In genomic region chr2:181684454-181685149, GRCh38 we compare ENCODE assay signal across 20 cellular contexts. TPM values are rescaled to one million over a fixed set of nuclear protein-coding genes. Genes with fewer than 3 reads are reported as not detected.
A peak's percentile ranks its signal among the peaks of the same experiment; 100 is the strongest.
DNase-seq lines count a peak whose midpoint lies in the region; FAIRE-seq and TF ChIP-seq lines count a peak whose summit lies in the region.
"Had no signal": no experiment of that assay in that cellular context is flagged by ENCODE, and none has a peak within 500 bp of the region (broad histone marks: within the 10 kb centered on the region; RNA-seq: fewer than 3 reads in every experiment).

No MANE protein-coding gene starts in this region.

- no peak overlapping the region for H3K9ac ChIP-seq in astrocyte (ENCODE audit: low read length)

- no peak overlapping the region for H2AFZ ChIP-seq in astrocyte (ENCODE audit: low read depth, low read length)

- in situ Hi-C loops in G401 (cut with HindIII; ENCODE audit: low sequenced_read_pairs) = no loop called here

- H3K36me3 Mint-ChIP-seq in Calu3 (ENCODE audit: insufficient read depth, unreplicated experiment) (peaks cover 16% of the 10 kb centered on the region), astrocyte (ENCODE audit: low read depth, unreplicated experiment) (no peaks in the 10 kb centered on the region), nephron progenitor cell (ENCODE audit: low read depth) (no peaks in the 10 kb centered on the region)
- H3K36me3 Mint-ChIP-seq: activated naive CD8-positive, alpha-beta T cell treated with anti-CD3 and anti-CD28 coated beads, Interleukin-2, amount 10 ng/mL, durations not matched to agents 7 days and 5 days had no signal

- no peaks in the 10 kb centered on the region for H3K79me2 ChIP-seq in astrocyte (ENCODE audit: insufficient read depth, low read length)

- DNase-seq in Calu3 = no peak
- peak; percentile 63 for DNase-seq in G401 (ENCODE audit: low spot score)
- DNase-seq in astrocyte (ENCODE audit: low read depth) = no peak
- no peak for DNase-seq in nephron progenitor cell
- no peak for DNase-seq in COLO829 (ENCODE audit: low spot score)
- no peak for DNase-seq in NCI-H774 (lab: John Stamatoyannopoulos, UW)
- DNase-seq in NCI-H1930 (lab: John Stamatoyannopoulos, UW) = no peak
- DNase-seq: activated CD8-positive, alpha-beta memory T cell treated with anti-CD3 and anti-CD28 coated beads, Interleukin-2, amount 50 U/mL, for 4 hours; C1 segment of cervical spinal cord; NCI-H187 treated with DMSO at 0.1 percent for 48 hours; stimulated activated naive CD4-positive, alpha-beta T cell had no signal

- H3K27me3 Mint-ChIP-seq in Calu3 (ENCODE audit: unreplicated experiment) = peaks cover 94% of the 10 kb centered on the region
- H3K27me3 Mint-ChIP-seq in astrocyte (ENCODE audit: low read depth, unreplicated experiment) = peaks cover 91% of the 10 kb centered on the region
- H3K27me3 Mint-ChIP-seq in nephron progenitor cell (ENCODE audit: low read depth, poor library complexity) = peaks cover 100% of the 10 kb centered on the region

- H3K27ac Mint-ChIP-seq in Calu3 (ENCODE audit: unreplicated experiment) (no peak overlapping the region), astrocyte (ENCODE audit: unreplicated experiment) (no peak overlapping the region), nephron progenitor cell (no peak overlapping the region)
- H3K27ac Mint-ChIP-seq: endodermal cell had no signal

- peaks cover 32% of the 10 kb centered on the region for H3K4me1 Mint-ChIP-seq in Calu3 (ENCODE audit: low read depth, unreplicated experiment)
- peaks cover 4% of the 10 kb centered on the region for H3K4me1 Mint-ChIP-seq in astrocyte (ENCODE audit: low read depth, unreplicated experiment)
- H3K4me1 Mint-ChIP-seq in nephron progenitor cell = peaks cover 42% of the 10 kb centered on the region

- no peak for TF ChIP-seq CTCF in Calu3 (IDR thresholded peaks at IDR 0.05; ENCODE audit: unreplicated experiment)
- no peak for TF ChIP-seq CTCF in astrocyte (IDR thresholded peaks at IDR 0.05; ENCODE audit: insufficient read depth, low read depth, low read length)
- no peak for TF ChIP-seq CTCF in nephron progenitor cell (IDR thresholded peaks at IDR 0.05)

- no peaks in the 10 kb centered on the region for H4K20me1 ChIP-seq in astrocyte (ENCODE audit: insufficient read depth, low read length)

- intact Hi-C loops in Calu3 (cut with micrococcal nuclease; ENCODE audit: unreplicated experiment) = no loop called here

- FAIRE-seq in astrocyte (lab: Jason Lieb, UNC) = no peak

- H3K36me3 ChIP-seq in astrocyte (ENCODE audit: insufficient read depth, low read length) = no peaks in the 10 kb centered on the region
- H3K36me3 ChIP-seq: cardiac muscle cell, neutrophil had no signal

- H3K9me3 Mint-ChIP-seq in Calu3 (ENCODE audit: low read depth, unreplicated experiment) (no peaks in the 10 kb centered on the region), astrocyte (ENCODE audit: unreplicated experiment) (peaks cover 27% of the 10 kb centered on the region), nephron progenitor cell (peaks cover 3% of the 10 kb centered on the region)
- H3K9me3 Mint-ChIP-seq: endodermal cell had no signal

- H3K9me3 ChIP-seq in astrocyte (ENCODE audit: insufficient read depth, low read depth, low read length) = peaks cover 4% of the 10 kb centered on the region
- H3K9me3 ChIP-seq: neutrophil had no signal

- no peak overlapping the region for H3K27ac ChIP-seq in astrocyte (ENCODE audit: low read depth, low read length)
- H3K27ac ChIP-seq: cardiac muscle cell, HL-60, neutrophil, skin epidermis had no signal

- H3K4me3 Mint-ChIP-seq in Calu3 (ENCODE audit: low read depth, unreplicated experiment) (peak overlapping the region; percentile 71), astrocyte (ENCODE audit: unreplicated experiment) (no peak overlapping the region), nephron progenitor cell (peak overlapping the region; percentile 60)

- BruUV-seq in Calu3 (replicated peaks; lab: Mats Ljungman, UMichigan) = no TSS peak

- peaks cover 85% of the 10 kb centered on the region for H3K27me3 ChIP-seq in astrocyte (ENCODE audit: insufficient read depth, low read length)

- H3K4me2 ChIP-seq in astrocyte (ENCODE audit: low read length) = peak overlapping the region; percentile 76

- H3K4me3 ChIP-seq in astrocyte (ENCODE audit: insufficient read depth, low read depth, low read length) = no peak overlapping the region
- H3K4me3 ChIP-seq: skin epidermis had no signal

- H3K4me1 ChIP-seq in astrocyte (ENCODE audit: insufficient read depth, low read length) = peaks cover 11% of the 10 kb centered on the region

- CTCF ChIA-PET in Calu3 (lab: Charles Lee) = interaction anchor here (0.6 kb wide), 1 partner anchor 43 kb away, joined by 3 read pairs; no protein-coding TSS in a partner anchor

RNA-seq across cellular contexts. Expression of gene NEUROD1, which starts 4.3 kb away (rescaled TPM):
- total RNA-seq in Calu3 (2022) = not detected in 2 replicates
- total RNA-seq in G401 (2014; rRNA removed; shearing (Covaris generic)) = not detected in 2 replicates
- not detected in 2 replicates for total RNA-seq in astrocyte
- total RNA-seq: activated naive CD8-positive, alpha-beta T cell treated with anti-CD3 and anti-CD28 coated beads, Interleukin-2, amount 10 ng/mL, durations not matched to agents 7 days and 5 days; cardiac muscle cell; endodermal cell; fibroblast of villous mesenchyme; lung microvascular endothelial cell; RPMI7951 had no signal

RNA-seq across cellular contexts. Expression of gene CERKL, which starts 27.7 kb away (rescaled TPM):
- total RNA-seq in Calu3 (2022) (1.1 and 1.5 TPM in 2 replicates), astrocyte (0.16 TPM in 1 of 2 replicates, not detected in the other)
- total RNA-seq in G401 (2014; rRNA removed; shearing (Covaris generic)) = not detected in 2 replicates
- total RNA-seq: activated naive CD8-positive, alpha-beta T cell treated with anti-CD3 and anti-CD28 coated beads, Interleukin-2, amount 10 ng/mL, durations not matched to agents 7 days and 5 days; lung microvascular endothelial cell had no signal
